Comparison of ENCODE assay signal across 17 cellular contexts in the genomic region with DNA sequence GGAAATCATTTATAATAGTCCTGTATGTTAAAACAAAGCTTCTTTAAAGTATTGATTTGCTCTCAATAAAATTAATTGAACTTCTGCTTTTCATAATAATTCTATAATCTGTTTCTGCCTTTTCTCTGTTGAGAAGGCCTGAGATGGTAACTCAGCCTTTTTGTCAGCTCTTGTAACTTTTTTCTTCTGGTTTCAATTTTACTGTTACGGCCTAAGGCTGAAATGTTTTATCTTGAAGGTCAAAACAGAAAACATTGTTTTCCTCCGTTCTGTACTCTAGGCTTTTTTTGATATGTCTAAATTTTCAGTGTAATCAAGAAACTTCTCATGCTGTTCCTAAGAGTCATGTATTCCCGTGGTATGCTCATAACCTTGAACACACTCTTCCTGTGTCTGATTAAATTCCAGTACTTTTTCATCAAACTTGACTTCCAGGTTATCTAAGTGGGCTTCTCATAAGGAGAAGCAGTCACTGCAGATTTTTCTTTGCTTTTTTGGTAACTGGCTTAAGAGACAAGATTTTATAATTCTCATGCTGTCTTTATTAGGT. TPM values are rescaled to one million over a fixed set of nuclear protein-coding genes. Genes with fewer than 3 reads are reported as not detected.
A peak's percentile ranks its signal among the peaks of the same experiment; 100 is the strongest.
DNase-seq lines count a peak whose midpoint lies in the region; ATAC-seq, FAIRE-seq and TF ChIP-seq lines count a peak whose summit lies in the region.
"Had no signal": no experiment of that assay in that cellular context is flagged by ENCODE, and none has a peak within 500 bp of the region (broad histone marks: within the 10 kb centered on the region; RNA-seq: fewer than 3 reads in every experiment).

No MANE protein-coding gene starts in this region.

- in situ Hi-C loops in K562 (cut with MboI) = no loop called here

- H3K27me3 ChIP-seq in K562 (ENCODE audit: control insufficient read depth in 2 of 2, insufficient read depth in 2 of 2, low read length in 2 of 2) = no peaks in the 10 kb centered on the region

- WGBS in K562 (ENCODE audit: insufficient coverage, low coverage, missing lambda C conversion rate) = 48% methylated on average over 3 of the region's 3 CpGs

- no peaks in the 10 kb centered on the region for H3K9me3 Mint-ChIP-seq in osteocyte (ENCODE audit: unreplicated experiment)

- POLR2A ChIA-PET in K562 (lab: Yijun Ruan, JAX) = no interaction called here

- no peak for FAIRE-seq in K562 (lab: Jason Lieb, UNC)
- FAIRE-seq: A549 had no signal

- H3K4me1 ChIP-seq in K562 (replicated peaks in 1 of 2; ENCODE audit: control insufficient read depth in 2 of 2, insufficient read depth in 2 of 2, low read length in 2 of 2) = no peaks in the 10 kb centered on the region; a peak in 1 of 5 replicates
- H3K4me1 ChIP-seq: A549, HAP-1 had no signal

- ATAC-seq in HG03060 (IDR thresholded peaks at IDR 0.05; ENCODE audit: low read depth, unreplicated experiment) = peak; percentile 55
- no peak for ATAC-seq in K562
- ATAC-seq: A549 had no signal

- TF ChIP-seq RAD21 in K562 (CRISPR knock-in tag; conservative IDR thresholded peaks at IDR 0.05 in 1 of 2, IDR thresholded peaks at IDR 0.05 in 1 of 2) = no peak

- H4K20me1 ChIP-seq in K562 (replicated peaks; ENCODE audit: control insufficient read depth, insufficient read depth, low read length) = no peaks in the 10 kb centered on the region

- no peaks in the 10 kb centered on the region for H3K9me1 ChIP-seq in K562 (ENCODE audit: control insufficient read depth, insufficient read depth, low read length)

- no peak for TF ChIP-seq POLR2A in K562 (conservative IDR thresholded peaks at IDR 0.05)

- no peak overlapping the region for H3K4me2 ChIP-seq in K562 (ENCODE audit: insufficient read depth, low read length)
- H3K4me2 ChIP-seq: A549, PC-9 had no signal

- H3K36me3 Mint-ChIP-seq in osteocyte (ENCODE audit: unreplicated experiment) = peaks cover 3% of the 10 kb centered on the region

- CTCF ChIA-PET in K562 (lab: Yijun Ruan, JAX; ENCODE audit: low intra/inter-chr PET ratio) = no interaction called here

- H3K4me3 ChIP-seq in GM12865 (ENCODE audit: low read depth, low read length) (no peak overlapping the region), K562 (no peak overlapping the region)
- H3K4me3 ChIP-seq: A549, HAP-1, PC-9 had no signal

- no peaks in the 10 kb centered on the region for H3K9me3 ChIP-seq in K562 (replicated peaks; ENCODE audit: control insufficient read depth, insufficient read depth, low read depth, low read length)
- H3K9me3 ChIP-seq: A549, HAP-1 had no signal

- peaks cover 5% of the 10 kb centered on the region for H3K4me1 Mint-ChIP-seq in osteocyte (ENCODE audit: unreplicated experiment)

- no peaks in the 10 kb centered on the region for H3K36me3 ChIP-seq in K562 (ENCODE audit: control insufficient read depth, insufficient read depth, low read length)
- H3K36me3 ChIP-seq: HAP-1 had no signal

- H2AFZ ChIP-seq in K562 (ENCODE audit: low read depth, low read length) = peak overlapping the region; percentile 40; the same call in 1 of the 2 replicates
- H2AFZ ChIP-seq: PC-9 had no signal

- TF ChIP-seq CTCF in GM12865 (IDR thresholded peaks at IDR 0.05; ENCODE audit: insufficient read depth, low read depth, low read length, missing control alignments) = no peak
- no peak for TF ChIP-seq CTCF in K562 (IDR thresholded peaks at IDR 0.05 in 2 of 3, conservative IDR thresholded peaks at IDR 0.05 in 1 of 3; ENCODE audit: insufficient read depth in 2 of 3, low read depth in 1 of 3, low read length in 3 of 3)
- no peak for TF ChIP-seq CTCF in osteocyte (IDR thresholded peaks at IDR 0.05)

- TF ChIP-seq EP300 in K562 (IDR thresholded peaks at IDR 0.05; ENCODE audit: low read length) = no peak

- H3K27ac Mint-ChIP-seq in osteocyte (ENCODE audit: unreplicated experiment) = peak overlapping the region; percentile 49

- no peaks in the 10 kb centered on the region for H3K79me2 ChIP-seq in K562 (ENCODE audit: control insufficient read depth, insufficient read depth, low read length)

- peaks cover 6% of the 10 kb centered on the region for H3K27me3 Mint-ChIP-seq in osteocyte (ENCODE audit: unreplicated experiment)

- H3K4me3 Mint-ChIP-seq in osteocyte (ENCODE audit: unreplicated experiment) = no peak overlapping the region

- H3K27ac ChIP-seq in K562 (ENCODE audit: extremely low read depth, low read depth, low read length) = no peak overlapping the region
- H3K27ac ChIP-seq: A549, PC-9 had no signal

- intact Hi-C loops in K562 (cut with micrococcal nuclease) = no loop called here

- BruUV-seq in K562 (replicated peaks; lab: Mats Ljungman, UMichigan) = no TSS peak

- H3K9ac ChIP-seq in K562 (ENCODE audit: insufficient read depth in 1 of 2, low read depth in 2 of 2, low read length in 2 of 2) = no peak overlapping the region

- DNase-seq in GM12865 (ENCODE audit: low read depth) (peak; percentile 44), K562 (ENCODE audit: extremely low read depth in 1 of 4, low spot score in 3 of 4) (no peak), osteocyte (ENCODE audit: extremely low spot score, unreplicated experiment) (no peak), NCI-H446 (lab: John Stamatoyannopoulos, UW) (no peak), NCI-H524 (lab: John Stamatoyannopoulos, UW) (no peak)
- no peak for DNase-seq in effector CD8-positive, alpha-beta T cell (lab: John Stamatoyannopoulos, UW)
- DNase-seq: C1 segment of cervical spinal cord, DND-41, GDM1, KBM-7, NCI-H1417 treated with DMSO at 0.1 percent for 48 hours, NCI-H2029 treated with DMSO at 0.1 percent for 48 hours, NCI-H2171 treated with DMSO at 0.1 percent for 48 hours, PC-9 had no signal

TF ChIP-seq in K562, 482 proteins besides CTCF, POLR2A, EP300 and RAD21 (continues in another document):
- TF ChIP-seq, protein P1, sequence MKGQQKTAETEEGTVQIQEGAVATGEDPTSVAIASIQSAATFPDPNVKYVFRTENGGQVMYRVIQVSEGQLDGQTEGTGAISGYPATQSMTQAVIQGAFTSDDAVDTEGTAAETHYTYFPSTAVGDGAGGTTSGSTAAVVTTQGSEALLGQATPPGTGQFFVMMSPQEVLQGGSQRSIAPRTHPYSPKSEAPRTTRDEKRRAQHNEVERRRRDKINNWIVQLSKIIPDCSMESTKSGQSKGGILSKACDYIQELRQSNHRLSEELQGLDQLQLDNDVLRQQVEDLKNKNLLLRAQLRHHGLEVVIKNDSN (CRISPR knock-in tag; IDR thresholded peaks at IDR 0.05) = no peak
- no peak for TF ChIP-seq CAMTA2 (CRISPR knock-in tag; conservative IDR thresholded peaks at IDR 0.05)
- no peak for TF ChIP-seq ZNF830 (CRISPR knock-in tag; IDR thresholded peaks at IDR 0.05)
- TF ChIP-seq BRD9 (IDR thresholded peaks at IDR 0.05; ENCODE audit: low read depth, partially characterized antibody) = no peak
- TF ChIP-seq, protein P2, sequence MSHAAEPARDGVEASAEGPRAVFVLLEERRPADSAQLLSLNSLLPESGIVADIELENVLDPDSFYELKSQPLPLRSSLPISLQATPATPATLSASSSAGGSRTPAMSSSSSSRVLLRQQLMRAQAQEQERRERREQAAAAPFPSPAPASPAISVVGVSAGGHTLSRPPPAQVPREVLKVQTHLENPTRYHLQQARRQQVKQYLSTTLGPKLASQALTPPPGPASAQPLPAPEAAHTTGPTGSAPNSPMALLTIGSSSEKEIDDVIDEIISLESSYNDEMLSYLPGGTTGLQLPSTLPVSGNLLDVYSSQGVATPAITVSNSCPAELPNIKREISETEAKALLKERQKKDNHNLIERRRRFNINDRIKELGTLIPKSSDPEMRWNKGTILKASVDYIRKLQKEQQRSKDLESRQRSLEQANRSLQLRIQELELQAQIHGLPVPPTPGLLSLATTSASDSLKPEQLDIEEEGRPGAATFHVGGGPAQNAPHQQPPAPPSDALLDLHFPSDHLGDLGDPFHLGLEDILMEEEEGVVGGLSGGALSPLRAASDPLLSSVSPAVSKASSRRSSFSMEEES (CRISPR knock-in tag; IDR thresholded peaks at IDR 0.05) = no peak

RNA-seq across cellular contexts. Expression of a gene that starts 7.6 kb away (rescaled TPM):
- total RNA-seq in K562 (2011; cell fraction: chromatin; rRNA removed; ENCODE audit: low replicate concordance) = 32.5 and 45.0 TPM in 2 replicates
- total RNA-seq in K562 (2011; cell fraction: nucleolus; rRNA removed) = 25.1 and 28.0 TPM in 2 replicates
- 19.5 and 24.8 TPM in 2 replicates for total RNA-seq in K562 (2011; cell fraction: nucleoplasm; rRNA removed)
- 9.4 and 10.9 TPM in 2 replicates for total RNA-seq in K562 (2014; rRNA removed)
- 9.4 and 10.4 TPM in 2 replicates for total RNA-seq in K562 (2014; rRNA removed; fragmentation: Illumina TruSeq; extraction: Trizol)
- total RNA-seq in K562 (2015; rRNA removed; fragmentation: Illumina TruSeq; extraction: Trizol) = 13.2 and 14.1 TPM in 2 replicates
- 19.3 and 20.1 TPM in 2 replicates for total RNA-seq in K562 (2021)
- polyA plus RNA-seq in K562 (2011; rRNA removed) = 15.4 and 19.7 TPM in 2 replicates
- 19.3 and 25.1 TPM in 2 replicates for polyA plus RNA-seq in K562 (2011; cell fraction: cytosol; rRNA removed)
- polyA plus RNA-seq in K562 (2011; cell fraction: nucleus; rRNA removed) = 81.8 and 101 TPM in 2 replicates
- 17.8 and 18.6 TPM in 2 replicates for polyA plus RNA-seq in K562 (2012)
- 13.0 and 17.0 TPM in 2 replicates for polyA plus RNA-seq in K562 (2014; fragmentation: Illumina TruSeq; extraction: Trizol)
- 1 to 10 TPM in 1 of 2 experiments, under 1 TPM in 1; 0.59 to 1.7 TPM for polyA plus RNA-seq in K562 (2014; fragmentation: Nextera tagmentation; extraction: Ambion mirVana)
- 20.6 and 20.8 TPM in 2 replicates for polyA plus RNA-seq in K562 (2014; rRNA removed)
- polyA minus RNA-seq in K562 (2011; rRNA and poly(A)+ RNA removed) = 10.0 and 11.0 TPM in 2 replicates
- polyA minus RNA-seq in K562 (2011; cell fraction: cytosol; rRNA and poly(A)+ RNA removed) = 5.3 and 8.5 TPM in 2 replicates
- 10.6 and 16.3 TPM in 2 replicates for polyA minus RNA-seq in K562 (2011; cell fraction: nucleus; rRNA and poly(A)+ RNA removed)
- total RNA-seq in osteocyte = 34.3 and 35.6 TPM in 2 replicates

RNA-seq across cellular contexts. Expression of a gene that starts 46.2 kb away (rescaled TPM):
- 1.3 and 3.9 TPM in 2 replicates for total RNA-seq in K562 (2011; cell fraction: chromatin; rRNA removed; ENCODE audit: low replicate concordance)
- total RNA-seq in K562 (2011; cell fraction: nucleolus; rRNA removed) = 2.5 TPM in 2 replicates
- total RNA-seq in K562 (2011; cell fraction: nucleoplasm; rRNA removed) = 1.5 and 2.9 TPM in 2 replicates
- total RNA-seq in K562 (2014; rRNA removed) (9.2 and 12.4 TPM in 2 replicates), K562 (2014; rRNA removed; fragmentation: Illumina TruSeq; extraction: Trizol) (4.3 and 4.8 TPM in 2 replicates), K562 (2015; rRNA removed; fragmentation: Illumina TruSeq; extraction: Trizol) (6.7 and 7.7 TPM in 2 replicates), K562 (2021) (7.9 and 8.1 TPM in 2 replicates), osteocyte (10.0 and 11.7 TPM in 2 replicates)
- polyA plus RNA-seq in K562 (2011; rRNA removed) (4.6 and 11.8 TPM in 2 replicates), K562 (2014; fragmentation: Illumina TruSeq; extraction: Trizol) (5.4 and 7.5 TPM in 2 replicates), K562 (2014; fragmentation: Nextera tagmentation; extraction: Ambion mirVana) (under 1 TPM; 0.62 to 0.82 TPM), K562 (2014; rRNA removed) (7.1 and 9.1 TPM in 2 replicates)
- 8.9 and 13.3 TPM in 2 replicates for polyA plus RNA-seq in K562 (2011; cell fraction: cytosol; rRNA removed)
- polyA plus RNA-seq in K562 (2011; cell fraction: nucleus; rRNA removed) = 3.6 and 6.9 TPM in 2 replicates
- polyA plus RNA-seq in K562 (2012) = 10.1 and 10.6 TPM in 2 replicates
- 2.9 and 6.8 TPM in 2 replicates for polyA minus RNA-seq in K562 (2011; rRNA and poly(A)+ RNA removed)
- 2.9 and 9.6 TPM in 2 replicates for polyA minus RNA-seq in K562 (2011; cell fraction: cytosol; rRNA and poly(A)+ RNA removed)
- 1.9 and 4.2 TPM in 2 replicates for polyA minus RNA-seq in K562 (2011; cell fraction: nucleus; rRNA and poly(A)+ RNA removed)
